ENCODE assay signal across 8 cellular contexts in genomic region chr19:2061093-2061935, GRCh38. TPM values are rescaled to one million over a fixed set of nuclear protein-coding genes. Genes with fewer than 3 reads are reported as not detected.
DNase-seq lines count a peak whose midpoint lies in the region; TF ChIP-seq lines count a peak whose summit lies in the region.

No MANE protein-coding gene starts in this region.

- peak overlapping the region; percentile 61 for H3K4me3 ChIP-seq in HAP-1
- peak overlapping the region; percentile 82 for H3K4me3 ChIP-seq in MM.1S (ENCODE audit: low read length)
- peak overlapping the region; percentile 53 to 67 for H3K4me3 ChIP-seq in foreskin fibroblast (ENCODE audit: low read depth in 1 of 2, low read length in 2 of 2)
- H3K4me3 ChIP-seq in stomach: peak overlapping the region; percentile 59 to 80 (median 62)

- peak; percentile 99 for DNase-seq in G401 (ENCODE audit: low spot score)
- peak; percentile 98 to 100 for DNase-seq in HAP-1 (ENCODE audit: low spot score in 2 of 2)
- DNase-seq in MM.1S: peak; percentile 100
- peak; percentile 98 for DNase-seq in SHP77 treated with DMSO at 0.1 percent for 48 hours (lab: John Stamatoyannopoulos, UW)
- peak; percentile 100 for DNase-seq in activated gamma-delta T cell treated with Interleukin-2 at 50 U/mL for 16 hours
- peak; percentile 97 to 99 for DNase-seq in foreskin fibroblast
- DNase-seq in neural crest cell (ENCODE audit: low read depth, low spot score): peak; percentile 98
- DNase-seq in stomach: peak; percentile 100

- H3K79me2 ChIP-seq in MM.1S (ENCODE audit: low read length): peaks cover 17% of the 10 kb centered on the region

- no peaks in the 10 kb centered on the region for H3K27me3 Mint-ChIP-seq in neural crest cell (ENCODE audit: low read depth)

- peak overlapping the region; percentile 97 for H3K27ac Mint-ChIP-seq in neural crest cell (ENCODE audit: unreplicated experiment)

- peaks cover 43% of the 10 kb centered on the region for H3K4me1 Mint-ChIP-seq in neural crest cell

- TF ChIP-seq CTCF in MM.1S (IDR thresholded peaks at IDR 0.05; ENCODE audit: low read length) (no peak), foreskin fibroblast (IDR thresholded peaks at IDR 0.05; ENCODE audit: low read depth, low read length) (no peak), neural crest cell (conservative IDR thresholded peaks at IDR 0.05) (no peak), stomach (IDR thresholded peaks at IDR 0.05) (no peak)

- in situ Hi-C loops in G401 (cut with HindIII; ENCODE audit: low sequenced_read_pairs) (no loop called here), HAP-1 (cut with MboI; ENCODE audit: low sequenced_read_pairs) (no loop called here)

- no peaks in the 10 kb centered on the region for H3K9me3 ChIP-seq in HAP-1
- H3K9me3 ChIP-seq in MM.1S (replicated peaks; ENCODE audit: insufficient read depth, low read length): no peaks in the 10 kb centered on the region
- no peaks in the 10 kb centered on the region for H3K9me3 ChIP-seq in stomach

- no peaks in the 10 kb centered on the region for H3K36me3 Mint-ChIP-seq in neural crest cell (ENCODE audit: low read depth)

- peak in 1 of 4 donors; percentile 10 for TF ChIP-seq POLR2A in stomach (IDR thresholded peaks at IDR 0.05)

- H3K4me2 ChIP-seq in MM.1S (ENCODE audit: low read depth, low read length): peak overlapping the region; percentile 76

- H3K9me3 Mint-ChIP-seq in neural crest cell: no peaks in the 10 kb centered on the region

- peaks cover 23% of the 10 kb centered on the region for H3F3A ChIP-seq in MM.1S (ENCODE audit: insufficient read depth, low read length)

- H3K27me3 ChIP-seq in HAP-1 (ENCODE audit: low read depth) (no peaks in the 10 kb centered on the region), MM.1S (replicated peaks; ENCODE audit: insufficient read depth, low read length) (no peaks in the 10 kb centered on the region), stomach (no peaks in the 10 kb centered on the region)

- peak overlapping the region; percentile 83 for H3K9ac ChIP-seq in MM.1S (ENCODE audit: low read length)

- peak overlapping the region; percentile 69 for H2AFZ ChIP-seq in MM.1S (ENCODE audit: low read length)

- no peaks in the 10 kb centered on the region for H4K20me1 ChIP-seq in MM.1S (ENCODE audit: insufficient read depth, low read length)

- H3K36me3 ChIP-seq in HAP-1 (replicated peaks): no peaks in the 10 kb centered on the region
- no peaks in the 10 kb centered on the region for H3K36me3 ChIP-seq in MM.1S (replicated peaks; ENCODE audit: insufficient read depth, low read length)
- no peaks in the 10 kb centered on the region for H3K36me3 ChIP-seq in stomach

- H3K9me2 ChIP-seq in MM.1S (replicated peaks; ENCODE audit: insufficient read depth, low read length): no peaks in the 10 kb centered on the region

- intact Hi-C loops in stomach (cut with DNase I; ENCODE audit: low total_unique reads): no loop called here

- H3K4me1 ChIP-seq in HAP-1: peaks cover 24% of the 10 kb centered on the region
- H3K4me1 ChIP-seq in MM.1S (ENCODE audit: low read length): peaks cover 19% of the 10 kb centered on the region
- peaks cover 69 to 89% (median 79%) of the 10 kb centered on the region in 4 donors for H3K4me1 ChIP-seq in stomach

- no peak for TF ChIP-seq EP300 in stomach (IDR thresholded peaks at IDR 0.05)

- H3K4me3 Mint-ChIP-seq in neural crest cell: peak overlapping the region; percentile 94

- H3K27ac ChIP-seq in MM.1S (ENCODE audit: low read length) (peak overlapping the region; percentile 77), stomach (peak overlapping the region; percentile 99 to 100 (median 100))

- 0 to 1% (median 0%) methylated on average over 15 to 83 of the region's 83 CpGs for WGBS in stomach, 5 donors

RNA-seq across cellular contexts. Expression of gene MKNK2, which starts 10.3 kb away (rescaled TPM):
- total RNA-seq in G401 (2014; rRNA removed; shearing (Covaris generic)): 113 and 118 TPM in 2 replicates
- 115 and 123 TPM in 2 replicates for total RNA-seq in neural crest cell
- 100 to 1,000 TPM in 2 of 5 donors, 10 to 100 TPM in 3; 38.7 to 192 (median 83.9) TPM for total RNA-seq in stomach
- polyA plus RNA-seq in stomach: 100 to 1,000 TPM; 102 to 164 (median 130) TPM

RNA-seq across cellular contexts. Expression of gene MOB3A, which starts 34.8 kb away (rescaled TPM):
- 20.6 and 29.0 TPM in 2 replicates for total RNA-seq in G401 (2014; rRNA removed; shearing (Covaris generic))
- 40.0 and 42.1 TPM in 2 replicates for total RNA-seq in neural crest cell
- 100 to 1,000 TPM in 2 of 5 donors, 10 to 100 TPM in 2, 1 to 10 TPM in 1; 9.9 to 181 (median 41.4) TPM for total RNA-seq in stomach
- polyA plus RNA-seq in stomach: 10 to 100 TPM; 12.6 to 17.4 (median 14.1) TPM

RNA-seq across cellular contexts. Expression of gene IZUMO4, which starts 35.4 kb away (rescaled TPM):
- total RNA-seq in G401 (2014; rRNA removed; shearing (Covaris generic)): 0.25 and 4.0 TPM in 2 replicates
- total RNA-seq in neural crest cell (5.5 and 5.6 TPM in 2 replicates), stomach (1 to 10 TPM in 2 of 5 donors, not detected in 3; 3.5 to 7.5 TPM)
- polyA plus RNA-seq in stomach: 10 to 100 TPM in 1 of 3 donors, 1 to 10 TPM in 2; 8.1 to 22.3 (median 9.6) TPM

RNA-seq across cellular contexts. Expression of gene BTBD2, which starts 45.8 kb away (rescaled TPM):
- 70.9 and 89.0 TPM in 2 replicates for total RNA-seq in G401 (2014; rRNA removed; shearing (Covaris generic))
- total RNA-seq in neural crest cell: 138 and 142 TPM in 2 replicates
- total RNA-seq in stomach: 10 to 100 TPM; 17.9 to 39.6 (median 33.3) TPM
- 10 to 100 TPM; 39.9 to 50.2 (median 40.9) TPM for polyA plus RNA-seq in stomach

Comparison
In these comparisons a context has a peak if more than half of its experiments do, and no peak if none do; other contexts are left out.
1. Peak in every context shown above with its lines: DNase-seq, H3K4me3 ChIP-seq and H3K27ac ChIP-seq.